30 cellular contexts compared by ENCODE assay signal in genomic region chr14:24975393-24975792, GRCh38.
"Had no signal": no experiment of that assay in that cellular context is flagged by ENCODE, and none has a peak within 500 bp of the region (broad histone marks: within the 10 kb centered on the region; RNA-seq: fewer than 3 reads in every experiment).

No MANE protein-coding gene starts in this region.

- H2AFZ ChIP-seq: hepatocyte had no signal

- ATAC-seq: left lobe of liver; natural killer cell; sciatic nerve; stimulated activated memory B cell treated with anti-CD40 and anti-IgM and Interleukin-4, amounts not matched to agents 10 μg/mL and 1 μg/mL and 100 μg/mL, for 72 hours; stimulated activated naive CD8-positive, alpha-beta T cell treated with anti-CD3 and anti-CD28 coated beads, Interleukin-15, amount 100 ng/mL, for 72 hours had no signal

- H3K36me3 ChIP-seq: heart right ventricle, pancreas, prostate gland, spleen, thyroid gland, transverse colon, upper lobe of left lung, vagina had no signal

- H3K4me1 ChIP-seq: prostate gland, spleen, vagina had no signal

- DNase-seq: heart right ventricle; islet precursor cell; kidney glomerular epithelial cell; left cardiac atrium; mesendoderm; naive B cell; natural killer cell; pancreas; posterior cingulate gyrus; retina; right cardiac atrium; small intestine; spleen; stimulated activated CD4-positive, alpha-beta T cell treated with anti-CD3 and anti-CD28 coated beads, Interleukin-1b, Interleukin-23, amount 100 ng/mL, for 48 hours; stimulated activated CD4-positive, alpha-beta T cell treated with anti-CD3 and anti-CD28 coated beads, Interleukin-2, amount 100 ng/mL, for 48 hours; stimulated activated CD4-positive, alpha-beta T cell treated with anti-CD3 and anti-CD28 coated beads, Interleukin-4, amount 100 ng/mL, for 4 hours; stimulated activated CD8-positive, alpha-beta memory T cell treated with anti-CD3 and anti-CD28 coated beads, Interleukin-4, amount 100 ng/mL, for 48 hours; stimulated activated naive CD4-positive, alpha-beta T cell treated with Interleukin-2 at 50 U/mL for 16 hours; stimulated activated naive CD8-positive, alpha-beta T cell treated with anti-CD3 and anti-CD28 coated beads, Interleukin-15, amount 100 ng/mL, for 72 hours; substantia nigra; thyroid gland; transverse colon; upper lobe of left lung had no signal

- H3K27me3 ChIP-seq: heart right ventricle, hepatocyte, pancreas, thyroid gland, transverse colon, upper lobe of left lung, vagina had no signal

- H3K4me3 ChIP-seq: heart right ventricle, hepatocyte, lung, pancreas, prostate gland, spleen, thyroid gland, transverse colon, upper lobe of left lung, vagina had no signal

- H3K4me2 ChIP-seq: hepatocyte had no signal

- H3K27ac ChIP-seq: hepatocyte, prostate gland, spleen, thyroid gland, transverse colon, upper lobe of left lung, vagina had no signal

- H3K9me3 ChIP-seq: heart right ventricle, pancreas, prostate gland, spleen, thyroid gland, transverse colon, upper lobe of left lung, vagina had no signal

- FAIRE-seq: pancreas, small intestine had no signal
